ENCODE assay signal across 8 cellular contexts in the genomic region with DNA sequence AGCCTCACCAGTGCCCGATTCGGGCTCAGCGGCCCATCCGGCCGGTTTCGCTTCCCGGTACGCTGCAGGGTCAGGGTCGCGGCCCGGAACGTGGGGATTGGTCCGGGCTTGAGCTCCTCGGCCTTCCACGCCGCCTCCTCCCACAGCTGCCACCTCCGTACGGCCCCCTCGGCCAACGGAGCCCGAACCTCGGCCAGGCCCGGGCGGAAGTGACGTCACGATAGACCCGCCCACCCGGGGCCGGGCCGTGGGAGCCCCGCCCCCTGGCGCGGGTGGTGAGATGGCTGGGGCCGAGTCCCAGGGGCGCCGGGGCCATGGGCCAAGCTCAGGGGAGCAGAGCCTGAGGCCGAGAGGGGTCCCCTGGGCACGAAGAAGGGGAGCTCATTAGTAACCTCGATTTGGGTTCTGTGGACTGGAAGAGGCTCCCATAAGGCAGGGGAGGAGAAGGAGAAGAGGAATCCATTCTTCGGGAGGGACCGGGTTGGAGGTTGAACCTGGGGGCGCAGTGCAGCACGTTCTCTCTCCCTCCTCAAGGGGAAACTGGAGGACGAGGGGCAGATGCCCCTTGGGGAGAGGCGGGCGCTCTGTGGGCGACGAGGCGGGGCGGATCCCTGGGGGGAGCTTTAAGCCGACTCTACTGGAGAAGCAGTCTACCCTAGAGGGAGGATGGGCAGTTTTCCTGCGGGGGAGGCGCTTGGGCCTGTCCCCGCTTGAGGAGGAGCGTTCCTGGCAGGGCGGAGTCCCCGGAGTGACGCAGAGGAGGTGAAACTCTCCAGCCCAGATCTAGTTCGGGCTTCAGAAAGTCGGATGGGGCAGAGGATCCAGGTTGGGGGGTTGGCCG. TPM values are rescaled to one million over a fixed set of nuclear protein-coding genes. Genes with fewer than 3 reads are reported as not detected.
DNase-seq lines count a peak whose midpoint lies in the region; ATAC-seq, FAIRE-seq and TF ChIP-seq lines count a peak whose summit lies in the region.

A gene with protein sequence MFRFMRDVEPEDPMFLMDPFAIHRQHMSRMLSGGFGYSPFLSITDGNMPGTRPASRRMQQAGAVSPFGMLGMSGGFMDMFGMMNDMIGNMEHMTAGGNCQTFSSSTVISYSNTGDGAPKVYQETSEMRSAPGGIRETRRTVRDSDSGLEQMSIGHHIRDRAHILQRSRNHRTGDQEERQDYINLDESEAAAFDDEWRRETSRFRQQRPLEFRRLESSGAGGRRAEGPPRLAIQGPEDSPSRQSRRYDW (minus strand): TSS at position 211 of the 841 bp plus-strand sequence. CDS start 807 bp downstream, outside the sequence.

- peaks cover 17 to 35% of the 10 kb centered on the region in 2 experiments for H3K36me3 ChIP-seq in keratinocyte (ENCODE audit: control insufficient read depth in 2 of 2, extremely low read depth in 1 of 2, insufficient read depth in 2 of 2, low read length in 2 of 2)

- H2AFZ ChIP-seq in keratinocyte (ENCODE audit: control insufficient read depth, low read length): peak within 1 kb of the TSS; percentile 94

- peaks cover 2% of the 10 kb centered on the region for H4K20me1 ChIP-seq in keratinocyte (ENCODE audit: control insufficient read depth, extremely low read depth, insufficient read depth, low read length)

- H3K4me2 ChIP-seq in keratinocyte (ENCODE audit: control insufficient read depth, extremely low read depth, insufficient read depth, low read depth, low read length): peak within 1 kb of the TSS; percentile 90

- ATAC-seq in GM19043 (IDR thresholded peaks at IDR 0.05; ENCODE audit: low read depth, unreplicated experiment): peak; percentile 88
- ATAC-seq in HG03378 (IDR thresholded peaks at IDR 0.05; ENCODE audit: unreplicated experiment): peak; percentile 91

- dilution Hi-C loops in keratinocyte (cut with MboI; ENCODE audit: extremely low pct_ligation_motif_present, low sequenced_read_pairs): no loop called here

- H3K27me3 ChIP-seq in keratinocyte (ENCODE audit: control insufficient read depth, extremely low read depth, insufficient read depth, low read length): no peaks in the 10 kb centered on the region

- no peaks in the 10 kb centered on the region for H3K9me1 ChIP-seq in keratinocyte (ENCODE audit: control insufficient read depth, extremely low read depth, insufficient read depth, low read length)

- H3K27ac ChIP-seq in keratinocyte (ENCODE audit: control insufficient read depth, insufficient read depth, low read length): peak within 1 kb of the TSS; percentile 99

- peak within 1 kb of the TSS; percentile 97 for H3K9ac ChIP-seq in keratinocyte (ENCODE audit: control insufficient read depth, extremely low read depth, insufficient read depth, low read length)

- DNase-seq in AG20443 (ENCODE audit: low spot score) (peak; percentile 100), NCI-H460 (ENCODE audit: extremely low read depth, low read depth) (peak; percentile 97), cerebellar nuclear complex (lab: John Stamatoyannopoulos, UW) (peak; percentile 94 to 98), keratinocyte (ENCODE audit: low read depth, low spot score) (peak; percentile 95)
- peak; percentile 98 for DNase-seq in activated CD4-positive, CD25-positive, alpha-beta regulatory T cell treated with anti-CD3 and anti-CD28 coated beads, Interleukin-2, amount 50 U/mL, for 72 hours
- peak; percentile 94 to 96 for DNase-seq in stimulated activated CD4-positive, alpha-beta T cell treated with anti-CD3 and anti-CD28 coated beads, Interleukin-15, amount 100 ng/mL, for 1 hour (ENCODE audit: low read depth in 1 of 2, low spot score in 1 of 2)

- FAIRE-seq in keratinocyte (lab: Jason Lieb, UNC): peak; percentile 87

- H3K4me3 ChIP-seq in keratinocyte (ENCODE audit: control insufficient read depth in 2 of 3, extremely low read depth in 1 of 3, insufficient read depth in 2 of 3, low read depth in 1 of 3, low read length in 3 of 3): peak within 1 kb of the TSS; percentile 93 to 94 (median 94)

- peaks cover 25% of the 10 kb centered on the region for H3K4me1 ChIP-seq in keratinocyte (ENCODE audit: control insufficient read depth, extremely low read depth, insufficient read depth, low read length)

- H3K79me2 ChIP-seq in keratinocyte (ENCODE audit: control insufficient read depth, insufficient read depth, low read length): peaks cover 31% of the 10 kb centered on the region

- no peaks in the 10 kb centered on the region for H3K9me3 ChIP-seq in keratinocyte (ENCODE audit: control insufficient read depth, low read depth, low read length)

- TF ChIP-seq CTCF in keratinocyte (optimal IDR thresholded peaks at IDR 0.05 in 1 of 3, IDR thresholded peaks at IDR 0.05 in 1 of 3, conservative IDR thresholded peaks at IDR 0.05 in 1 of 3; ENCODE audit: extremely low read depth in 1 of 3, insufficient read depth in 2 of 3, low read length in 3 of 3): peak in 1 of 3 experiments; percentile 89

RNA-seq across cellular contexts. Expression of the gene that starts here (rescaled TPM):
- 96.3 and 98.8 TPM in 2 replicates for total RNA-seq in NCI-H460 (2014; rRNA removed; shearing (Covaris generic))
- 126 and 149 TPM in 2 replicates for polyA plus RNA-seq in NCI-H460 (2014; cell fraction: nucleus; rRNA removed)
- 317 to 364 TPM (median 335 TPM) in 3 replicates for polyA plus RNA-seq in keratinocyte
- 126 TPM for polyA plus RNA-seq in keratinocyte (2011; ENCODE audit: low read depth)
- polyA plus RNA-seq in keratinocyte (2011; cell fraction: cytosol; rRNA removed): 318 and 362 TPM in 2 replicates
- 243 and 262 TPM in 2 replicates for polyA plus RNA-seq in keratinocyte (2011; cell fraction: nucleus; rRNA removed)
- polyA plus RNA-seq in keratinocyte (2012; ENCODE audit: low replicate concordance): 227 and 246 TPM in 2 replicates
- 307 to 390 TPM (median 320 TPM) in 3 replicates for polyA minus RNA-seq in keratinocyte
- 244 TPM for polyA minus RNA-seq in keratinocyte (2011; cell fraction: cytosol; rRNA and poly(A)+ RNA removed)
- 82.0 and 93.5 TPM in 2 replicates for polyA minus RNA-seq in keratinocyte (2011; cell fraction: nucleus; rRNA and poly(A)+ RNA removed)

Comparison
In these comparisons a context has a peak if more than half of its experiments do, and no peak if none do; other contexts are left out.
1. Peak in every context shown above with its lines: DNase-seq, ATAC-seq, H3K4me3 ChIP-seq and H3K27ac ChIP-seq.